Comparison of ENCODE assay signal across 26 cellular contexts in the genomic region with DNA sequence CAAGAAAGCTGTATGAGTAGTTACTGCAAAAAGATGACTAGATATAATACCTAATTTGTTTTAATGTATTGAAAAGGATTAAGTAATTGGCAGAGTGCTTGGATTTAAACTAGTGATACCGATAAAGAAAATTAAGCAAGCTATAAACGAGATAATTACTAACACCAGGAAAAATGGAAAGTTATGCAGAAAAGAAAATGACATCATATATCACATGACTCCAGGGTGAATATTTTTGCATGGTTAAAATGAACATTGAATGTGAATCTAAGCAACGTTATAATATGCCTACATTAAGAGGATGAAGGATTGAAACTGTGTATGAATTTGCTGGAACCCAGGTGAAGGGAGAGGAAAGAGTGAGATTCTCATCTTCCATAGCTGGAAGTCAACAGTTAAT.
DNase-seq lines count a peak whose midpoint lies in the region; ATAC-seq, FAIRE-seq and TF ChIP-seq lines count a peak whose summit lies in the region.
"Had no signal": no experiment of that assay in that cellular context is flagged by ENCODE, and none has a peak within 500 bp of the region (broad histone marks: within the 10 kb centered on the region; RNA-seq: fewer than 3 reads in every experiment).

No MANE protein-coding gene starts in this region.

- H3K4me2 ChIP-seq in HepG2 (ENCODE audit: low read depth, low read length) (no peak overlapping the region), SU-DHL-6 (ENCODE audit: low read depth, low read length, poor library complexity, severe bottlenecking) (no peak overlapping the region), keratinocyte (ENCODE audit: control insufficient read depth, extremely low read depth, insufficient read depth, low read depth, low read length) (no peak overlapping the region)
- H3K4me2 ChIP-seq: A549; BLaER1 treated with 17β-estradiol and CSF1 and Interleukin-3, amounts not matched to agents 10 nM and 100 nM had no signal

- TF ChIP-seq EP300 in HepG2 (IDR thresholded peaks at IDR 0.05; ENCODE audit: low read depth in 2 of 2, low read length in 2 of 2), result no peak
- no peak for TF ChIP-seq EP300 in HepG2 (CRISPR knock-in tag; IDR thresholded peaks at IDR 0.05; ENCODE audit: borderline replicate concordance)

- in situ Hi-C loops in HepG2 (cut with HindIII; ENCODE audit: extremely low pct_ligation_motif_present, low pct_unique_long_range_greater_than_20kb), result no loop called here

- no peaks in the 10 kb centered on the region for H3F3A ChIP-seq in SU-DHL-6 (ENCODE audit: insufficient read depth)

- TF ChIP-seq CTCF in HepG2 (CRISPR knock-in tag; IDR thresholded peaks at IDR 0.05) (no peak), right lobe of liver (IDR thresholded peaks at IDR 0.05) (no peak), SU-DHL-6 (IDR thresholded peaks at IDR 0.05; ENCODE audit: insufficient read depth, low read length, poor library complexity, severe bottlenecking) (no peak), keratinocyte (optimal IDR thresholded peaks at IDR 0.05 in 1 of 3, IDR thresholded peaks at IDR 0.05 in 1 of 3, conservative IDR thresholded peaks at IDR 0.05 in 1 of 3; ENCODE audit: extremely low read depth in 1 of 3, insufficient read depth in 2 of 3, low read length in 3 of 3) (no peak)

- H3K27me3 Mint-ChIP-seq in activated CD4-positive, alpha-beta memory T cell treated with anti-CD3 and anti-CD28 coated beads for 36 hours, result no peaks in the 10 kb centered on the region
- H3K27me3 Mint-ChIP-seq: B cell; CD4-positive, alpha-beta T cell had no signal

- no peaks in the 10 kb centered on the region for H3K9me3 Mint-ChIP-seq in activated CD4-positive, alpha-beta memory T cell treated with anti-CD3 and anti-CD28 coated beads for 36 hours

- H3K9me1 ChIP-seq in keratinocyte (ENCODE audit: control insufficient read depth, extremely low read depth, insufficient read depth, low read length), result no peaks in the 10 kb centered on the region

- H3K4me1 Mint-ChIP-seq in activated CD4-positive, alpha-beta memory T cell treated with anti-CD3 and anti-CD28 coated beads for 36 hours (ENCODE audit: low read depth), result no peaks in the 10 kb centered on the region
- H3K4me1 Mint-ChIP-seq: B cell had no signal

- TF ChIP-seq RAD21 in HepG2 (CRISPR knock-in tag; IDR thresholded peaks at IDR 0.05), result no peak

- H2AFZ ChIP-seq in HepG2 (ENCODE audit: low read length), result no peak overlapping the region
- H2AFZ ChIP-seq in SU-DHL-6 (ENCODE audit: low read depth, low read length, severe bottlenecking), result peak overlapping the region; percentile 69
- no peak overlapping the region for H2AFZ ChIP-seq in keratinocyte (ENCODE audit: control insufficient read depth, low read length)

- no TSS peak for BruUV-seq in HepG2 (replicated peaks; lab: Mats Ljungman, UMichigan)

- no peaks in the 10 kb centered on the region for H3K4me1 ChIP-seq in HepG2 (ENCODE audit: insufficient read depth, low read length)
- H3K4me1 ChIP-seq in right lobe of liver, result no peaks in the 10 kb centered on the region
- H3K4me1 ChIP-seq in keratinocyte (ENCODE audit: control insufficient read depth, extremely low read depth, insufficient read depth, low read length), result no peaks in the 10 kb centered on the region
- H3K4me1 ChIP-seq: A549; BLaER1 treated with 17β-estradiol and CSF1 and Interleukin-3, amounts not matched to agents 10 nM and 100 nM; Caco-2 had no signal

- no peaks in the 10 kb centered on the region for H3K9me2 ChIP-seq in SU-DHL-6 (replicated peaks; ENCODE audit: insufficient read depth, low read length)

- 35% methylated on average over 3 of the region's 3 CpGs for WGBS in HepG2 (ENCODE audit: low lambda C conversion rate)
- whole genome bisulfite sequencing in right lobe of liver (ENCODE audit: insufficient coverage, low coverage, low lambda C conversion rate, missing lambda C conversion rate), result 71% methylated on average over 3 of the region's 3 CpGs

- ATAC-seq in HepG2 (no peak), right lobe of liver (no peak)
- ATAC-seq: A549; CD8-positive, alpha-beta T cell; GM12878 had no signal

- TF ChIP-seq POLR2A in HepG2 (IDR thresholded peaks at IDR 0.05; ENCODE audit: insufficient read depth in 1 of 2, low read depth in 2 of 2, low read length in 2 of 2) (no peak), right lobe of liver (IDR thresholded peaks at IDR 0.05) (no peak)

- POLR2A ChIA-PET in HepG2 (lab: Yijun Ruan, JAX), result no interaction called here
- POLR2A ChIA-PET in activated CD4-positive, alpha-beta memory T cell treated with anti-CD3 and anti-CD28 coated beads for 36 hours (lab: Charles Lee), result no interaction called here

- H3K4me3 ChIP-seq in HepG2 (replicated peaks in 1 of 3; ENCODE audit: insufficient read depth in 1 of 3, low read depth in 2 of 3, low read length in 3 of 3) (no peak overlapping the region), right lobe of liver (no peak overlapping the region), SU-DHL-6 (ENCODE audit: insufficient read depth, low read length, poor library complexity, severe bottlenecking) (no peak overlapping the region), keratinocyte (ENCODE audit: control insufficient read depth in 2 of 3, extremely low read depth in 1 of 3, insufficient read depth in 2 of 3, low read depth in 1 of 3, low read length in 3 of 3) (no peak overlapping the region)
- H3K4me3 ChIP-seq: A549; BLaER1 treated with 17β-estradiol and CSF1 and Interleukin-3, amounts not matched to agents 10 nM and 100 nM; GM12878 had no signal

- CTCF ChIA-PET in HepG2 (lab: Yijun Ruan, JAX; ENCODE audit: low intra/inter-chr PET ratio, low total read pairs), result no interaction called here
- CTCF ChIA-PET in activated CD4-positive, alpha-beta memory T cell treated with anti-CD3 and anti-CD28 coated beads for 36 hours (lab: Charles Lee), result no interaction called here

- H3K27me3 ChIP-seq in HepG2 (ENCODE audit: control insufficient read depth in 1 of 2, insufficient read depth in 2 of 2, low read length in 2 of 2), result no peaks in the 10 kb centered on the region
- no peaks in the 10 kb centered on the region for H3K27me3 ChIP-seq in right lobe of liver
- no peaks in the 10 kb centered on the region for H3K27me3 ChIP-seq in SU-DHL-6 (ENCODE audit: low read length)
- no peaks in the 10 kb centered on the region for H3K27me3 ChIP-seq in keratinocyte (ENCODE audit: control insufficient read depth, extremely low read depth, insufficient read depth, low read length)
- H3K27me3 ChIP-seq: BLaER1 treated with 17β-estradiol and CSF1 and Interleukin-3, amounts not matched to agents 10 nM and 100 nM had no signal

- no peak overlapping the region for H3K4me3 Mint-ChIP-seq in activated CD4-positive, alpha-beta memory T cell treated with anti-CD3 and anti-CD28 coated beads for 36 hours
- H3K4me3 Mint-ChIP-seq: B cell; CD4-positive, alpha-beta T cell; CD8-positive, alpha-beta T cell had no signal

- H3K36me3 ChIP-seq in HepG2 (replicated peaks in 1 of 2; ENCODE audit: control insufficient read depth in 1 of 2, insufficient read depth in 2 of 2, low read length in 2 of 2) (no peaks in the 10 kb centered on the region), right lobe of liver (no peaks in the 10 kb centered on the region), SU-DHL-6 (ENCODE audit: low read length) (no peaks in the 10 kb centered on the region), keratinocyte (ENCODE audit: control insufficient read depth in 2 of 2, extremely low read depth in 1 of 2, insufficient read depth in 2 of 2, low read length in 2 of 2) (no peaks in the 10 kb centered on the region)
- H3K36me3 ChIP-seq: BLaER1 treated with 17β-estradiol and CSF1 and Interleukin-3, amounts not matched to agents 10 nM and 100 nM had no signal

- H3K36me3 Mint-ChIP-seq in activated CD4-positive, alpha-beta memory T cell treated with anti-CD3 and anti-CD28 coated beads for 36 hours, result no peaks in the 10 kb centered on the region
- H3K36me3 Mint-ChIP-seq: CD8-positive, alpha-beta T cell had no signal

- intact Hi-C loops in HepG2 (cut with micrococcal nuclease; ENCODE audit: unreplicated experiment) (no loop called here), right lobe of liver (cut with DNase I) (no loop called here), cardiac septum (cut with DNase I) (no loop called here)
- intact Hi-C loops in activated CD4-positive, alpha-beta memory T cell treated with anti-CD3 and anti-CD28 coated beads for 36 hours (cut with micrococcal nuclease), result no loop called here

- dilution Hi-C loops in keratinocyte (cut with MboI; ENCODE audit: extremely low pct_ligation_motif_present, low sequenced_read_pairs), result no loop called here

- H3K79me2 ChIP-seq in HepG2 (ENCODE audit: insufficient read depth, low read length), result no peaks in the 10 kb centered on the region
- H3K79me2 ChIP-seq in SU-DHL-6 (ENCODE audit: insufficient read depth, low read length), result no peaks in the 10 kb centered on the region
- H3K79me2 ChIP-seq in keratinocyte (ENCODE audit: control insufficient read depth, insufficient read depth, low read length), result no peaks in the 10 kb centered on the region

- H3K9me3 ChIP-seq in HepG2 (ENCODE audit: low read length), result peaks cover 64% of the 10 kb centered on the region
- H3K9me3 ChIP-seq in right lobe of liver, result no peaks in the 10 kb centered on the region
- no peaks in the 10 kb centered on the region for H3K9me3 ChIP-seq in SU-DHL-6 (ENCODE audit: insufficient read depth, low read length)
- no peaks in the 10 kb centered on the region for H3K9me3 ChIP-seq in keratinocyte (ENCODE audit: control insufficient read depth, low read depth, low read length)
- H3K9me3 ChIP-seq: A549; BLaER1 treated with 17β-estradiol and CSF1 and Interleukin-3, amounts not matched to agents 10 nM and 100 nM; Caco-2 had no signal

- DNase-seq in HepG2 (ENCODE audit: low spot score), result no peak
- no peak for DNase-seq in right lobe of liver
- DNase-seq in keratinocyte (ENCODE audit: low read depth, low spot score), result no peak
- no peak for DNase-seq in cardiac septum (ENCODE audit: low spot score)
- DNase-seq in activated CD4-positive, alpha-beta memory T cell treated with anti-CD3 and anti-CD28 coated beads for 36 hours, result no peak
- DNase-seq: AML-193; Caco-2; Calu3; CD4-positive, alpha-beta T cell; CD8-positive, alpha-beta T cell; DMS 273 treated with DMSO at 0.1 percent for 48 hours; DMS153; DMS53; DMS79; DND-41; EL; GDM1 had no signal

- H3K27ac Mint-ChIP-seq in activated CD4-positive, alpha-beta memory T cell treated with anti-CD3 and anti-CD28 coated beads for 36 hours, result no peak overlapping the region
- H3K27ac Mint-ChIP-seq: B cell; CD4-positive, alpha-beta T cell; CD8-positive, alpha-beta T cell had no signal

- H4K20me1 ChIP-seq in HepG2 (ENCODE audit: insufficient read depth, low read length), result no peaks in the 10 kb centered on the region
- no peaks in the 10 kb centered on the region for H4K20me1 ChIP-seq in SU-DHL-6 (ENCODE audit: low read depth, low read length)
- no peaks in the 10 kb centered on the region for H4K20me1 ChIP-seq in keratinocyte (ENCODE audit: control insufficient read depth, extremely low read depth, insufficient read depth, low read length)
- H4K20me1 ChIP-seq: BLaER1 treated with 17β-estradiol and CSF1 and Interleukin-3, amounts not matched to agents 10 nM and 100 nM had no signal

- no peak overlapping the region for H3K27ac ChIP-seq in HepG2 (ENCODE audit: extremely low read length, insufficient read depth, low read length)
- no peak overlapping the region for H3K27ac ChIP-seq in right lobe of liver
- no peak overlapping the region for H3K27ac ChIP-seq in SU-DHL-6 (ENCODE audit: low read depth, low read length)
- no peak overlapping the region for H3K27ac ChIP-seq in keratinocyte (ENCODE audit: control insufficient read depth, insufficient read depth, low read length)
- H3K27ac ChIP-seq: 22Rv1; A549; BLaER1 treated with 17β-estradiol and CSF1 and Interleukin-3, amounts not matched to agents 10 nM and 100 nM; C4-2B had no signal

- no peak overlapping the region for H3K9ac ChIP-seq in HepG2 (ENCODE audit: insufficient read depth, low read depth, low read length)
- H3K9ac ChIP-seq in SU-DHL-6 (ENCODE audit: low read length), result no peak overlapping the region
- no peak overlapping the region for H3K9ac ChIP-seq in keratinocyte (ENCODE audit: control insufficient read depth, extremely low read depth, insufficient read depth, low read length)
- H3K9ac ChIP-seq: BLaER1 treated with 17β-estradiol and CSF1 and Interleukin-3, amounts not matched to agents 10 nM and 100 nM had no signal

- no peak for FAIRE-seq in HepG2 (lab: Jason Lieb, UNC)
- peak; percentile 48 for FAIRE-seq in keratinocyte (lab: Jason Lieb, UNC)
- FAIRE-seq: A549, GM12878, GM12892, GM18507 had no signal
